ENCODE assay signal across 9 cellular contexts in the genomic region with DNA sequence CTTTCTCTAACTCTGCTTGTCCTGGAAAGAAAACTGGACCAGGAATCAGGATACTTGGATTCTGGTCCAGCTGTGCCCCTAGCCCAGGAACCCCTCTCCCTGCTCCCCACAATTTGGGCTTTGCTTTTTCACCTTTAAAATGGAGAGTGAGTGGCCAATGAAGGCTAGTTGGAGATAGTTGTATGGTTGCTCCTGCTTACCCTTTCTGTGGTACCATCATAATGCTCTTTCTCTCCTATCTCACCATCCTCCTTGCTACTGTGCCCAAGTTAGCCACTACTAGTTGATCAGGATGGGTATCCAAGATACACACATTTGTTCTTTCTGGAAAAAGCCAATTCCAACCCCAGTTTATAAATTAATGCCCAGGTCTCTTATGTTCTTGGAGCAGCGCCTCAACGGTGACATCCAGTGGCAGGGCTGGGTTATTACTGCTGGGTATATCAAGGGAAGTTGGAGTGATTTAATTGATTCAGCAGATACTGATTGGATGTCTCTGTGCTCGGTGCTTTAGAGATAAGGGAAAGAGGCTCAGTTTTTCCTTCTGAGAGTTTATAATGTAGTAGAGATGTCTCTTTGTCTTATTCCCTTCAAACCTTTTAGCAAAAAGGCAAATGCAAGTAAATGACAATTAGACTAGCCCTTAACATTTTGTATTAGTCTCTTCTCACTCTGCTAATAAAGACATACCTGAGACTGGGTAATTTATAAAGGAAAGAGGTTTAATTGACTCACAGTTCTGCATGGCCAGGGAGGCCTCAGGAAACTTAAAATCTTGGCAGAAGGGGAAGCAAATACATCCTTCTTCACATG. TPM values are rescaled to one million over a fixed set of nuclear protein-coding genes. Genes with fewer than 3 reads are reported as not detected.
DNase-seq lines count a peak whose midpoint lies in the region; ATAC-seq, FAIRE-seq and TF ChIP-seq lines count a peak whose summit lies in the region.
"Had no signal": no experiment of that assay in that cellular context is flagged by ENCODE, and none has a peak within 500 bp of the region (broad histone marks: within the 10 kb centered on the region; RNA-seq: fewer than 3 reads in every experiment).

No MANE protein-coding gene starts in this region.

- peaks cover 70% of the 10 kb centered on the region for H3K36me3 Mint-ChIP-seq in activated CD4-positive, alpha-beta memory T cell treated with anti-CD3 and anti-CD28 coated beads, Interleukin-2, amount 10 ng/mL, durations not matched to agents 7 days and 5 days (ENCODE audit: low read depth)
- H3K36me3 Mint-ChIP-seq in mesothelial cell of epicardium: peaks cover 42% of the 10 kb centered on the region

- H3K4me1 ChIP-seq in effector memory CD4-positive, alpha-beta T cell (ENCODE audit: control insufficient read depth, insufficient read depth, low read length, poor library complexity, severe bottlenecking): peaks cover 8% of the 10 kb centered on the region

- peak overlapping the region; percentile 61 for H3K27ac Mint-ChIP-seq in activated CD4-positive, alpha-beta memory T cell treated with anti-CD3 and anti-CD28 coated beads, Interleukin-2, amount 10 ng/mL, durations not matched to agents 7 days and 5 days
- peak overlapping the region; percentile 75 for H3K27ac Mint-ChIP-seq in mesothelial cell of epicardium

- peak; percentile 62 for DNase-seq in NCI-H69 (lab: John Stamatoyannopoulos, UW)
- DNase-seq in activated CD4-positive, alpha-beta memory T cell treated with anti-CD3 and anti-CD28 coated beads, Interleukin-2, amount 10 ng/mL, durations not matched to agents 7 days and 5 days: peak; percentile 67
- DNase-seq in effector memory CD4-positive, alpha-beta T cell: peak; percentile 16 to 45 (median 19)
- peak in 1 of 2 experiments; percentile 54 for DNase-seq in mesothelial cell of epicardium (ENCODE audit: low spot score in 2 of 2, unreplicated experiment in 2 of 2)
- DNase-seq in stimulated activated CD8-positive, alpha-beta memory T cell treated with anti-CD3 and anti-CD28 coated beads, Interleukin-4, amount 100 ng/mL, for 48 hours: peak; percentile 73

- H3K27me3 ChIP-seq in effector memory CD4-positive, alpha-beta T cell (replicated peaks; ENCODE audit: control insufficient read depth, insufficient read depth, low read length, poor library complexity, severe bottlenecking): no peaks in the 10 kb centered on the region

- TF ChIP-seq CTCF in mesothelial cell of epicardium (IDR thresholded peaks at IDR 0.05; ENCODE audit: unreplicated experiment): peak; percentile 74

- no peaks in the 10 kb centered on the region for H3K9me3 Mint-ChIP-seq in activated CD4-positive, alpha-beta memory T cell treated with anti-CD3 and anti-CD28 coated beads, Interleukin-2, amount 10 ng/mL, durations not matched to agents 7 days and 5 days
- no peaks in the 10 kb centered on the region for H3K9me3 Mint-ChIP-seq in mesothelial cell of epicardium

- peak; percentile 81 for FAIRE-seq in G401.6 (lab: Jason Lieb, UNC)

- no peak overlapping the region for H3K27ac ChIP-seq in effector memory CD4-positive, alpha-beta T cell (ENCODE audit: insufficient read depth, low read length, poor library complexity, severe bottlenecking)
- H3K27ac ChIP-seq: epithelial cell of prostate had no signal

- no peaks in the 10 kb centered on the region for H3K27me3 Mint-ChIP-seq in activated CD4-positive, alpha-beta memory T cell treated with anti-CD3 and anti-CD28 coated beads, Interleukin-2, amount 10 ng/mL, durations not matched to agents 7 days and 5 days
- H3K27me3 Mint-ChIP-seq in mesothelial cell of epicardium (ENCODE audit: low read depth): no peaks in the 10 kb centered on the region

- H3K4me1 Mint-ChIP-seq in activated CD4-positive, alpha-beta memory T cell treated with anti-CD3 and anti-CD28 coated beads, Interleukin-2, amount 10 ng/mL, durations not matched to agents 7 days and 5 days: peaks cover 29% of the 10 kb centered on the region
- peaks cover under 1% of the 10 kb centered on the region for H3K4me1 Mint-ChIP-seq in mesothelial cell of epicardium

- H3K4me3 ChIP-seq in effector memory CD4-positive, alpha-beta T cell (ENCODE audit: insufficient read depth, low read depth, low read length, poor library complexity, severe bottlenecking): no peak overlapping the region

- CTCF ChIA-PET in activated CD4-positive, alpha-beta memory T cell treated with anti-CD3 and anti-CD28 coated beads, Interleukin-2, amount 10 ng/mL, durations not matched to agents 7 days and 5 days (lab: Charles Lee): interaction anchor here (0.8 to 1.2 kb wide), 2 partner anchors 100 to 161 kb away, joined by 3 to 7 read pairs; no protein-coding TSS in a partner anchor

- ATAC-seq in HG02610 (IDR thresholded peaks at IDR 0.05; ENCODE audit: unreplicated experiment): peak; percentile 67
- no peak for ATAC-seq in GM18870 (IDR thresholded peaks at IDR 0.05; ENCODE audit: unreplicated experiment)

- H3K4me3 Mint-ChIP-seq in activated CD4-positive, alpha-beta memory T cell treated with anti-CD3 and anti-CD28 coated beads, Interleukin-2, amount 10 ng/mL, durations not matched to agents 7 days and 5 days: no peak overlapping the region
- H3K4me3 Mint-ChIP-seq in mesothelial cell of epicardium: no peak overlapping the region

- POLR2A ChIA-PET in activated CD4-positive, alpha-beta memory T cell treated with anti-CD3 and anti-CD28 coated beads, Interleukin-2, amount 10 ng/mL, durations not matched to agents 7 days and 5 days (lab: Charles Lee): no interaction called here

- H3K36me3 ChIP-seq in effector memory CD4-positive, alpha-beta T cell (ENCODE audit: control insufficient read depth, insufficient read depth, low read length): peaks cover 51% of the 10 kb centered on the region

- H3K9me3 ChIP-seq in effector memory CD4-positive, alpha-beta T cell (ENCODE audit: control insufficient read depth, low read length): no peaks in the 10 kb centered on the region

RNA-seq across cellular contexts. Expression of gene FAXDC2, which starts 38.5 kb away (rescaled TPM):
- not detected for total RNA-seq in activated CD4-positive, alpha-beta memory T cell treated with anti-CD3 and anti-CD28 coated beads, Interleukin-2, amount 10 ng/mL, durations not matched to agents 7 days and 5 days
- total RNA-seq in mesothelial cell of epicardium: 30.6 to 33.9 TPM (median 33.8 TPM) in 3 replicates

RNA-seq across cellular contexts. Expression of gene CNOT8, which starts 46.6 kb away (rescaled TPM):
- 10 to 100 TPM; 86.2 to 94.5 TPM for total RNA-seq in activated CD4-positive, alpha-beta memory T cell treated with anti-CD3 and anti-CD28 coated beads, Interleukin-2, amount 10 ng/mL, durations not matched to agents 7 days and 5 days
- 54.4 to 58.3 TPM (median 54.6 TPM) in 3 replicates for total RNA-seq in mesothelial cell of epicardium

RNA-seq across cellular contexts. Expression of gene LARP1, which starts 56.7 kb away (rescaled TPM):
- total RNA-seq in activated CD4-positive, alpha-beta memory T cell treated with anti-CD3 and anti-CD28 coated beads, Interleukin-2, amount 10 ng/mL, durations not matched to agents 7 days and 5 days: 100 to 1,000 TPM; 174 to 177 TPM
- total RNA-seq in mesothelial cell of epicardium: 245 to 249 TPM (median 245 TPM) in 3 replicates

Comparison
In these comparisons a context has a peak if more than half of its experiments do, and no peak if none do; other contexts are left out.
1. RNA of gene FAXDC2, which starts 38.5 kb away (total RNA-seq): 30.6 to 33.9 TPM in mesothelial cell of epicardium; not detected in activated CD4-positive, alpha-beta memory T cell treated with anti-CD3 and anti-CD28 coated beads, Interleukin-2, amount 10 ng/mL, durations not matched to agents 7 days and 5 days; every median in the first group is over 10 times any median in the second.